Comparison of ENCODE assay signal across 16 cellular contexts in the genomic region with DNA sequence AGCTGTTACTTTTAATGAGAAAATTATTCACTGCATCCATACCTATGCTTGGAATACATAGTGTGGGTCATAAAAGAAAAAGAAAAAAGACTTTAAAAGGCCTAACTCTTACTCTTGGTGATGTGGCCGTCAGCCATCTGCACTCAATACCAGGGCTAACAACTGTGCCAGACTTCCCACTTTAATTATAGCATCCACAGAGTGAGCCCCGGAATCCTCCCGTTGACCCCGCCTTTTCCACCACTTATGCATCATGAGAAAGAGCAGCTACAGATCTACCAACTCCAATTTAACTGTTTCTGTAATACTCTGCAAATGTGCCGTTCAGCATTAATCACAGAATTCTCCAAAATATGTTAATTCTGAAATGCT. TPM values are rescaled to one million over a fixed set of nuclear protein-coding genes. Genes with fewer than 3 reads are reported as not detected.
DNase-seq lines count a peak whose midpoint lies in the region; ATAC-seq and TF ChIP-seq lines count a peak whose summit lies in the region.
"Had no signal": no experiment of that assay in that cellular context is flagged by ENCODE, and none has a peak within 500 bp of the region (broad histone marks: within the 10 kb centered on the region; RNA-seq: fewer than 3 reads in every experiment).

No MANE protein-coding gene starts in this region.

- no peaks in the 10 kb centered on the region for H3K9me2 ChIP-seq in SK-N-SH

- H3K27ac ChIP-seq in SK-N-SH (ENCODE audit: low read depth in 2 of 2, low read length in 1 of 2) (peak overlapping the region in 1 of 2 experiments; percentile 94; a peak in 2 of 4 replicates), muscle layer of colon (ENCODE audit: low read depth, low read length) (peak overlapping the region; percentile 57), stomach smooth muscle (ENCODE audit: low read length) (peak overlapping the region; percentile 73), smooth muscle cell (ENCODE audit: low read depth) (no peak overlapping the region)
- H3K27ac ChIP-seq: 22Rv1, GM23248 had no signal

- H3K9me3 ChIP-seq in SK-N-SH = no peaks in the 10 kb centered on the region
- no peaks in the 10 kb centered on the region for H3K9me3 ChIP-seq in muscle layer of colon (ENCODE audit: low read length)
- H3K9me3 ChIP-seq in stomach smooth muscle (ENCODE audit: control insufficient read depth in 2 of 2, low read length in 2 of 2) = no peaks in the 10 kb centered on the region
- no peaks in the 10 kb centered on the region for H3K9me3 ChIP-seq in smooth muscle cell (replicated peaks; ENCODE audit: low read depth)

- H3K4me3 ChIP-seq in SK-N-SH (ENCODE audit: low read depth in 2 of 2, low read length in 1 of 2) (no peak overlapping the region), muscle layer of colon (ENCODE audit: low read depth in 1 of 2, low read length in 2 of 2) (no peak overlapping the region), stomach smooth muscle (ENCODE audit: low read length in 2 of 2) (no peak overlapping the region), smooth muscle cell (no peak overlapping the region)
- H3K4me3 ChIP-seq: GM23248 had no signal

- no peaks in the 10 kb centered on the region for H3K79me2 ChIP-seq in SK-N-SH (ENCODE audit: insufficient read depth)
- no peaks in the 10 kb centered on the region for H3K79me2 ChIP-seq in smooth muscle cell (ENCODE audit: low read depth)

- POLR2A ChIA-PET in SK-N-SH (lab: Yijun Ruan, JAX) = interaction anchor here (0.9 to 3.0 kb wide), 5 partner anchors 7 to 44 kb away, joined by 3 to 12 read pairs (median 3); a partner anchor contains a TSS

- H3F3A ChIP-seq in SK-N-SH (replicated peaks; ENCODE audit: insufficient read depth) (no peaks in the 10 kb centered on the region), smooth muscle cell (ENCODE audit: low read depth) (no peaks in the 10 kb centered on the region)

- no peak for TF ChIP-seq EP300 in SK-N-SH (IDR thresholded peaks at IDR 0.05; ENCODE audit: borderline replicate concordance in 1 of 2, low read depth in 1 of 2, low read length in 1 of 2)

- H2AFZ ChIP-seq in SK-N-SH (ENCODE audit: low read depth) = no peak overlapping the region
- no peak overlapping the region for H2AFZ ChIP-seq in smooth muscle cell (ENCODE audit: low read depth)
- H2AFZ ChIP-seq: GM23248 had no signal

- H3K9ac ChIP-seq in SK-N-SH (no peak overlapping the region), muscle layer of colon (ENCODE audit: low read length) (no peak overlapping the region), stomach smooth muscle (ENCODE audit: low read length in 2 of 2) (no peak overlapping the region), smooth muscle cell (ENCODE audit: low read depth) (no peak overlapping the region)
- H3K9ac ChIP-seq: GM23248 had no signal

- 40% methylated on average over 5 of the region's 5 CpGs for WGBS in SK-N-SH (ENCODE audit: low lambda C conversion rate)
- 96% methylated on average over 5 of the region's 5 CpGs for WGBS in smooth muscle cell (ENCODE audit: low lambda C conversion rate)

- CTCF ChIA-PET in SK-N-SH (lab: Yijun Ruan, JAX) = interaction anchor here (0.6 to 3.4 kb wide), 10 partner anchors 10 to 816 kb away, joined by 3 to 21 read pairs (median 5); no protein-coding TSS in a partner anchor

- no peak for TF ChIP-seq RAD21 in SK-N-SH (IDR thresholded peaks at IDR 0.05; ENCODE audit: low read length)

- DNase-seq in SK-N-SH (peak; percentile 50), NCI-H2227 (lab: John Stamatoyannopoulos, UW; ENCODE audit: unreplicated experiment) (peak; percentile 5), smooth muscle cell (lab: John Stamatoyannopoulos, UW; ENCODE audit: unreplicated experiment) (no peak), GOT3 (lab: John Stamatoyannopoulos, UW) (no peak)
- DNase-seq in activated naive CD4-positive, alpha-beta T cell treated with Interleukin-2 at 50 U/mL for 16 hours = no peak
- DNase-seq: CD8-positive, alpha-beta T cell; COR-L47; DMS153; EL; GM23248; H7 had no signal

- H4K20me1 ChIP-seq in SK-N-SH (ENCODE audit: insufficient read depth) (no peaks in the 10 kb centered on the region), smooth muscle cell (ENCODE audit: low read depth) (no peaks in the 10 kb centered on the region)

- H3K36me3 ChIP-seq in SK-N-SH (replicated peaks in 1 of 2; ENCODE audit: control insufficient read depth in 1 of 2, insufficient read depth in 2 of 2, low read length in 1 of 2) (no peaks in the 10 kb centered on the region), muscle layer of colon (ENCODE audit: insufficient read depth, low read length) (no peaks in the 10 kb centered on the region), stomach smooth muscle (ENCODE audit: control insufficient read depth in 2 of 2, insufficient read depth in 2 of 2, low read length in 2 of 2) (no peaks in the 10 kb centered on the region), smooth muscle cell (ENCODE audit: low read depth) (no peaks in the 10 kb centered on the region)

- H3K27me3 ChIP-seq in SK-N-SH (ENCODE audit: insufficient read depth) (no peaks in the 10 kb centered on the region), muscle layer of colon (ENCODE audit: control insufficient read depth in 1 of 2, insufficient read depth in 2 of 2, low read length in 2 of 2) (no peaks in the 10 kb centered on the region), stomach smooth muscle (ENCODE audit: control insufficient read depth in 1 of 2, insufficient read depth in 2 of 2, low read length in 2 of 2) (no peaks in the 10 kb centered on the region), smooth muscle cell (ENCODE audit: low read depth) (no peaks in the 10 kb centered on the region)

- peaks cover 0 to 53% of the 10 kb centered on the region in 2 experiments; a peak in 2 of 4 replicates for H3K4me1 ChIP-seq in SK-N-SH (ENCODE audit: control insufficient read depth in 1 of 2, insufficient read depth in 2 of 2, low read depth in 1 of 2, low read length in 1 of 2)
- H3K4me1 ChIP-seq in muscle layer of colon (ENCODE audit: insufficient read depth, low read length) = peaks cover 40% of the 10 kb centered on the region
- peaks cover 18% of the 10 kb centered on the region for H3K4me1 ChIP-seq in stomach smooth muscle (ENCODE audit: control insufficient read depth, insufficient read depth, low read length)
- peaks cover 2% of the 10 kb centered on the region for H3K4me1 ChIP-seq in smooth muscle cell (ENCODE audit: low read depth)

- ATAC-seq in SK-N-SH treated with all-trans-retinoic acid at 6 μM for 48 hours = no peak; the same call in 2 of the 3 replicates
- ATAC-seq: CD8-positive, alpha-beta T cell had no signal

- TF ChIP-seq CTCF in SK-N-SH (IDR thresholded peaks at IDR 0.05) = no peak
- TF ChIP-seq CTCF in smooth muscle cell (IDR thresholded peaks at IDR 0.05; ENCODE audit: borderline replicate concordance, insufficient read depth, poor library complexity, severe bottlenecking) = no peak

- H3K4me2 ChIP-seq in SK-N-SH (no peak overlapping the region), smooth muscle cell (no peak overlapping the region)

TF ChIP-seq in SK-N-SH, 30 proteins besides CTCF, POLR2A, EP300 and RAD21:
- TF ChIP-seq YY1 (IDR thresholded peaks at IDR 0.05; ENCODE audit: low read depth) (no peak), MXI1 (IDR thresholded peaks at IDR 0.05; ENCODE audit: low read depth, low read length) (peak; percentile 28; the same call in 1 of the 2 replicates), RCOR1 (IDR thresholded peaks at IDR 0.05; ENCODE audit: low read length) (no peak)

TF ChIP-seq in SK-N-SH treated with all-trans-retinoic acid at 6 μM for 48 hours, 23 proteins besides CTCF, POLR2A, EP300 and RAD21:
- TF ChIP-seq ZNF8 (CRISPR knock-in tag; IDR thresholded peaks at IDR 0.05) = no peak
- TF ChIP-seq BACH2 (CRISPR knock-in tag; IDR thresholded peaks at IDR 0.05; ENCODE audit: borderline replicate concordance) = no peak
- TF ChIP-seq TOX (CRISPR knock-in tag; IDR thresholded peaks at IDR 0.05; ENCODE audit: borderline replicate concordance) = no peak
- TF ChIP-seq GLIS3 (CRISPR knock-in tag; IDR thresholded peaks at IDR 0.05) = no peak
- TF ChIP-seq OSR1 (CRISPR knock-in tag; IDR thresholded peaks at IDR 0.05) = no peak
- TF ChIP-seq ZNF70 (CRISPR knock-in tag; IDR thresholded peaks at IDR 0.05) = no peak
- TF ChIP-seq, protein P1, sequence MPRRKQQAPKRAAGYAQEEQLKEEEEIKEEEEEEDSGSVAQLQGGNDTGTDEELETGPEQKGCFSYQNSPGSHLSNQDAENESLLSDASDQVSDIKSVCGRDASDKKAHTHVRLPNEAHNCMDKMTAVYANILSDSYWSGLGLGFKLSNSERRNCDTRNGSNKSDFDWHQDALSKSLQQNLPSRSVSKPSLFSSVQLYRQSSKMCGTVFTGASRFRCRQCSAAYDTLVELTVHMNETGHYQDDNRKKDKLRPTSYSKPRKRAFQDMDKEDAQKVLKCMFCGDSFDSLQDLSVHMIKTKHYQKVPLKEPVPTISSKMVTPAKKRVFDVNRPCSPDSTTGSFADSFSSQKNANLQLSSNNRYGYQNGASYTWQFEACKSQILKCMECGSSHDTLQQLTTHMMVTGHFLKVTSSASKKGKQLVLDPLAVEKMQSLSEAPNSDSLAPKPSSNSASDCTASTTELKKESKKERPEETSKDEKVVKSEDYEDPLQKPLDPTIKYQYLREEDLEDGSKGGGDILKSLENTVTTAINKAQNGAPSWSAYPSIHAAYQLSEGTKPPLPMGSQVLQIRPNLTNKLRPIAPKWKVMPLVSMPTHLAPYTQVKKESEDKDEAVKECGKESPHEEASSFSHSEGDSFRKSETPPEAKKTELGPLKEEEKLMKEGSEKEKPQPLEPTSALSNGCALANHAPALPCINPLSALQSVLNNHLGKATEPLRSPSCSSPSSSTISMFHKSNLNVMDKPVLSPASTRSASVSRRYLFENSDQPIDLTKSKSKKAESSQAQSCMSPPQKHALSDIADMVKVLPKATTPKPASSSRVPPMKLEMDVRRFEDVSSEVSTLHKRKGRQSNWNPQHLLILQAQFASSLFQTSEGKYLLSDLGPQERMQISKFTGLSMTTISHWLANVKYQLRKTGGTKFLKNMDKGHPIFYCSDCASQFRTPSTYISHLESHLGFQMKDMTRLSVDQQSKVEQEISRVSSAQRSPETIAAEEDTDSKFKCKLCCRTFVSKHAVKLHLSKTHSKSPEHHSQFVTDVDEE (CRISPR knock-in tag; IDR thresholded peaks at IDR 0.05) = no peak

RNA-seq across cellular contexts. Expression of a gene that starts 44.4 kb away (rescaled TPM):
- polyA plus RNA-seq in SK-N-SH (2012; rRNA removed) (2.4 and 3.6 TPM in 2 replicates), smooth muscle cell (0.59 and 1.2 TPM in 2 replicates)
- polyA plus RNA-seq in SK-N-SH (2012; cell fraction: cytosol; rRNA removed) = 3.4 and 4.5 TPM in 2 replicates
- 2.5 TPM in 2 replicates for polyA plus RNA-seq in SK-N-SH (2012; cell fraction: nucleus; rRNA removed)
- total RNA-seq in smooth muscle cell = 1.9 TPM in 2 replicates
- total RNA-seq: CD8-positive, alpha-beta T cell had no signal
- polyA plus RNA-seq: CD14-positive monocyte had no signal

Comparison
In these comparisons a context has a peak if more than half of its experiments do, and no peak if none do; other contexts are left out.
1. DNase-seq: peak in SK-N-SH (single experiment) and NCI-H2227 (single experiment); none in activated naive CD4-positive, alpha-beta T cell treated with Interleukin-2 at 50 U/mL for 16 hours (single experiment), smooth muscle cell (single experiment) and GOT3 (single experiment).